ENCODE assay signal across 9 cellular contexts in genomic region chr16:50267151-50267631, GRCh38. TPM values are rescaled to one million over a fixed set of nuclear protein-coding genes. Genes with fewer than 3 reads are reported as not detected.
DNase-seq lines count a peak whose midpoint lies in the region; ATAC-seq and TF ChIP-seq lines count a peak whose summit lies in the region.
"Had no signal": no experiment of that assay in that cellular context is flagged by ENCODE, and none has a peak within 500 bp of the region (broad histone marks: within the 10 kb centered on the region; RNA-seq: fewer than 3 reads in every experiment).

No MANE protein-coding gene starts in this region.

- H3K4me1 Mint-ChIP-seq in activated CD8-positive, alpha-beta memory T cell treated with anti-CD3 and anti-CD28 coated beads, Interleukin-2, amount 10 ng/mL, durations not matched to agents 7 days and 5 days, result peaks cover 81% of the 10 kb centered on the region

- H3K9me3 Mint-ChIP-seq in activated CD8-positive, alpha-beta memory T cell treated with anti-CD3 and anti-CD28 coated beads, Interleukin-2, amount 10 ng/mL, durations not matched to agents 7 days and 5 days (ENCODE audit: low read depth), result no peaks in the 10 kb centered on the region

- no peaks in the 10 kb centered on the region for H3K9me3 ChIP-seq in left ventricle myocardium inferior (replicated peaks)
- no peaks in the 10 kb centered on the region for H3K9me3 ChIP-seq in vagina

- peaks cover 11% of the 10 kb centered on the region for H3K4me1 ChIP-seq in left ventricle myocardium inferior
- peaks cover 24% of the 10 kb centered on the region for H3K4me1 ChIP-seq in vagina

- no peak for TF ChIP-seq POLR2A in vagina (IDR thresholded peaks at IDR 0.05)

- ATAC-seq in left cardiac atrium, result no peak
- peak; percentile 7 for ATAC-seq in activated CD8-positive, alpha-beta memory T cell treated with anti-CD3 and anti-CD28 coated beads, Interleukin-2, amount 10 ng/mL, durations not matched to agents 7 days and 5 days
- no peak for ATAC-seq in GM21360 (IDR thresholded peaks at IDR 0.05; ENCODE audit: unreplicated experiment)
- ATAC-seq in GM21390 (IDR thresholded peaks at IDR 0.05; ENCODE audit: unreplicated experiment), result no peak
- ATAC-seq in GM19397 (IDR thresholded peaks at IDR 0.05; ENCODE audit: unreplicated experiment), result no peak

- peak overlapping the region; percentile 97 for H3K4me3 Mint-ChIP-seq in activated CD8-positive, alpha-beta memory T cell treated with anti-CD3 and anti-CD28 coated beads, Interleukin-2, amount 10 ng/mL, durations not matched to agents 7 days and 5 days

- CTCF ChIA-PET in activated CD8-positive, alpha-beta memory T cell treated with anti-CD3 and anti-CD28 coated beads, Interleukin-2, amount 10 ng/mL, durations not matched to agents 7 days and 5 days (lab: Charles Lee), result interaction anchor here (1.1 to 3.7 kb wide), 10 partner anchors 7 to 61 kb away, joined by 3 to 27 read pairs (median 4); no protein-coding TSS in a partner anchor

- H3K27me3 ChIP-seq in left ventricle myocardium inferior (ENCODE audit: low read depth), result peaks cover 36% of the 10 kb centered on the region
- H3K27me3 ChIP-seq in layer of hippocampus (ENCODE audit: control insufficient read depth, insufficient read depth, low read length), result no peaks in the 10 kb centered on the region
- H3K27me3 ChIP-seq in vagina, result no peaks in the 10 kb centered on the region

- DNase-seq in left ventricle myocardium inferior, result no peak
- no peak for DNase-seq in left cardiac atrium
- no peak for DNase-seq in activated CD8-positive, alpha-beta memory T cell treated with anti-CD3 and anti-CD28 coated beads, Interleukin-2, amount 10 ng/mL, durations not matched to agents 7 days and 5 days
- no peak for DNase-seq in vagina (ENCODE audit: extremely low spot score in 2 of 2)
- DNase-seq: stimulated activated CD4-positive, alpha-beta T cell treated with anti-CD3 and anti-CD28 coated beads, Interleukin-4, amount 100 ng/mL, for 24 hours had no signal

- H3K36me3 Mint-ChIP-seq in activated CD8-positive, alpha-beta memory T cell treated with anti-CD3 and anti-CD28 coated beads, Interleukin-2, amount 10 ng/mL, durations not matched to agents 7 days and 5 days, result peaks cover 19% of the 10 kb centered on the region

- H3K27me3 Mint-ChIP-seq in activated CD8-positive, alpha-beta memory T cell treated with anti-CD3 and anti-CD28 coated beads, Interleukin-2, amount 10 ng/mL, durations not matched to agents 7 days and 5 days, result no peaks in the 10 kb centered on the region

- peak overlapping the region; percentile 99 for H3K27ac Mint-ChIP-seq in activated CD8-positive, alpha-beta memory T cell treated with anti-CD3 and anti-CD28 coated beads, Interleukin-2, amount 10 ng/mL, durations not matched to agents 7 days and 5 days

- H3K27ac ChIP-seq in left ventricle myocardium inferior (replicated peaks), result peak overlapping the region; percentile 62
- H3K27ac ChIP-seq in layer of hippocampus (ENCODE audit: low read depth, low read length), result peak overlapping the region; percentile 46
- H3K27ac ChIP-seq in vagina, result peak overlapping the region; percentile 49

- TF ChIP-seq CTCF in left ventricle myocardium inferior (IDR thresholded peaks at IDR 0.05; ENCODE audit: borderline replicate concordance), result no peak
- no peak for TF ChIP-seq CTCF in vagina (IDR thresholded peaks at IDR 0.05)

- H3K36me3 ChIP-seq in left ventricle myocardium inferior, result no peaks in the 10 kb centered on the region
- no peaks in the 10 kb centered on the region for H3K36me3 ChIP-seq in vagina

- H3K4me3 ChIP-seq in left ventricle myocardium inferior (peak overlapping the region; percentile 59), vagina (peak overlapping the region; percentile 21 to 40)

- intact Hi-C loops in left ventricle myocardium inferior (cut with micrococcal nuclease), result no loop called here
- intact Hi-C loops in left cardiac atrium (cut with DNase I), result no loop called here
- intact Hi-C loops in vagina (cut with DNase I), result no loop called here

RNA-seq across cellular contexts. Expression of gene ADCY7, which starts 0.8 kb away (rescaled TPM):
- 9.7 TPM for total RNA-seq in left ventricle myocardium inferior
- total RNA-seq in left cardiac atrium, result 10 to 100 TPM; 14.3 to 23.7 TPM
- total RNA-seq in activated CD8-positive, alpha-beta memory T cell treated with anti-CD3 and anti-CD28 coated beads, Interleukin-2, amount 10 ng/mL, durations not matched to agents 7 days and 5 days, result 100 to 1,000 TPM; 131 to 232 TPM
- 18.9 TPM for total RNA-seq in vagina
